Comparison of ENCODE assay signal across 1 cellular context in genomic region chr16:2838928-2839327, GRCh38.
TF ChIP-seq lines count a peak whose summit lies in the region.

No MANE protein-coding gene starts in this region.

TF ChIP-seq in HCT116, 20 proteins besides CTCF, POLR2A, EP300 and RAD21:
- TF ChIP-seq ZNF274 (IDR thresholded peaks at IDR 0.05; ENCODE audit: low read depth, low read length) (no peak), ZFX (IDR thresholded peaks at IDR 0.05) (no peak), TCF7L2 (IDR thresholded peaks at IDR 0.05; ENCODE audit: borderline replicate concordance, extremely low read depth, insufficient read depth, insufficient read length) (no peak), ATF3 (IDR thresholded peaks at IDR 0.05) (no peak), JUND (IDR thresholded peaks at IDR 0.05) (no peak), YY1 (IDR thresholded peaks at IDR 0.05; ENCODE audit: extremely low read depth, insufficient replicate concordance, low read depth, low read length) (no peak), ELF1 (IDR thresholded peaks at IDR 0.05; ENCODE audit: borderline replicate concordance, low read depth) (no peak), EZH2phosphoT487 (IDR thresholded peaks at IDR 0.05; ENCODE audit: borderline replicate concordance) (no peak), SP1 (IDR thresholded peaks at IDR 0.05; ENCODE audit: low read depth) (no peak), EZH2 (IDR thresholded peaks at IDR 0.05) (no peak), CBX3 (IDR thresholded peaks at IDR 0.05; ENCODE audit: low read depth) (no peak), SIN3A (IDR thresholded peaks at IDR 0.05; ENCODE audit: low read depth) (no peak), FOSL1 (IDR thresholded peaks at IDR 0.05; ENCODE audit: low read depth) (no peak), REST (IDR thresholded peaks at IDR 0.05; ENCODE audit: low read depth) (no peak)
